In the genomic region with DNA sequence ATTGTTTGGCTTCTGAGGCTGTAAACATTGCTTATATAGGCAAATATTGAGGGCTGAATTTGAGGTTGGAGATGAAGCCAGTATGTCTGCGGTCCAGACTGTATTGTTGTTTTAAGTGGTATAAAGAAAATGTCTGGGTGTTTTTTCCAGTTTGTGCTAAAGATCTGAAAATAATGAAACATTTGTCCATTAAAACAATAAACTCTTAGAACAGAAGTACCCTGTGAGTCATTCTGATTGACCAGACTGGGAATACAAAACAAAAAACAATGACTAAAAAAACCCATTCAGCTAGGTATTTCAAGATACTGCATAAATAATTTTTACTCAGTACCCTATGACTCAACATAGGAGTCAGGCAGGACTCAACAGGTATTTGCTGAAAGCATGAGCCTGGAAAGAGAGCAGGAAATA, we compare ENCODE assay signal across 14 cellular contexts. TPM values are rescaled to one million over a fixed set of nuclear protein-coding genes. Genes with fewer than 3 reads are reported as not detected.
DNase-seq lines count a peak whose midpoint lies in the region; ATAC-seq, FAIRE-seq and TF ChIP-seq lines count a peak whose summit lies in the region.
"Had no signal": no experiment of that assay in that cellular context is flagged by ENCODE, and none has a peak within 500 bp of the region (broad histone marks: within the 10 kb centered on the region; RNA-seq: fewer than 3 reads in every experiment).

No MANE protein-coding gene starts in this region.

- H3K27ac ChIP-seq in PC-3 (ENCODE audit: low read length), result peak overlapping the region; percentile 72
- H3K27ac ChIP-seq in HepG2 (ENCODE audit: extremely low read length, insufficient read depth, low read length), result no peak overlapping the region
- H3K27ac ChIP-seq: cardiac muscle cell had no signal

- H3K27me3 ChIP-seq in PC-3 (ENCODE audit: low read length), result no peaks in the 10 kb centered on the region
- H3K27me3 ChIP-seq in HepG2 (ENCODE audit: control insufficient read depth in 1 of 2, insufficient read depth in 2 of 2, low read length in 2 of 2), result no peaks in the 10 kb centered on the region
- H3K27me3 ChIP-seq: cardiac muscle cell had no signal

- H3F3A ChIP-seq in PC-3 (ENCODE audit: low read length, unreplicated experiment), result peaks cover 16% of the 10 kb centered on the region

- H3K9me3 ChIP-seq in PC-3 (ENCODE audit: low read length), result no peaks in the 10 kb centered on the region
- no peaks in the 10 kb centered on the region for H3K9me3 ChIP-seq in HepG2 (ENCODE audit: low read length)

- no peak for DNase-seq in H54 (ENCODE audit: insufficient read length, low spot score)
- peak; percentile 98 for DNase-seq in PC-3
- peak; percentile 98 for DNase-seq in renal cortical epithelial cell (ENCODE audit: low read depth)
- DNase-seq in HepG2 (ENCODE audit: low spot score), result no peak
- DNase-seq in CD14-positive monocyte (ENCODE audit: low spot score), result no peak
- DNase-seq: DMS 273 treated with DMSO at 0.1 percent for 48 hours, head of caudate nucleus, T-cell had no signal

- H3K36me3 Mint-ChIP-seq in CD14-positive monocyte, result peaks cover 33 to 44% of the 10 kb centered on the region in 2 donors

- TF ChIP-seq EP300 in HepG2 (IDR thresholded peaks at IDR 0.05; ENCODE audit: low read depth in 2 of 2, low read length in 2 of 2) (no peak), HepG2 (CRISPR knock-in tag; IDR thresholded peaks at IDR 0.05; ENCODE audit: borderline replicate concordance) (no peak)

- no peak overlapping the region for H3K4me3 Mint-ChIP-seq in CD14-positive monocyte
- H3K4me3 Mint-ChIP-seq: stimulated activated memory B cell treated with anti-CD40 and anti-IgM and Interleukin-4, amounts not matched to agents 10 μg/mL and 1 μg/mL and 100 μg/mL, for 72 hours; T-cell had no signal

- H3K79me2 ChIP-seq in PC-3 (ENCODE audit: low read length), result no peaks in the 10 kb centered on the region
- no peaks in the 10 kb centered on the region for H3K79me2 ChIP-seq in HepG2 (ENCODE audit: insufficient read depth, low read length)

- POLR2A ChIA-PET in PC-3 (lab: Charles Lee; ENCODE audit: unreplicated experiment) (interaction anchor here (0.6 kb wide), 1 partner anchor 63 kb away, joined by 3 read pairs; no protein-coding TSS in a partner anchor), HepG2 (lab: Yijun Ruan, JAX) (no interaction called here)

- ATAC-seq in PC-3 (peak; percentile 97), esophagus mucosa (peak; percentile 90), HepG2 (no peak), HG03196 (IDR thresholded peaks at IDR 0.05; ENCODE audit: unreplicated experiment) (no peak)
- ATAC-seq: stimulated activated memory B cell treated with anti-CD40 and anti-IgM and Interleukin-4, amounts not matched to agents 10 μg/mL and 1 μg/mL and 100 μg/mL, for 72 hours; T-cell had no signal

- H2AFZ ChIP-seq in PC-3 (ENCODE audit: low read length) (no peak overlapping the region), HepG2 (ENCODE audit: low read length) (no peak overlapping the region)

- H3K4me1 ChIP-seq in PC-3 (ENCODE audit: insufficient read depth, low read length) (peaks cover 24% of the 10 kb centered on the region), HepG2 (ENCODE audit: insufficient read depth, low read length) (no peaks in the 10 kb centered on the region)

- TF ChIP-seq POLR2A in H54 (IDR thresholded peaks at IDR 0.05; ENCODE audit: low read depth, low read length), result no peak
- no peak for TF ChIP-seq POLR2A in HepG2 (IDR thresholded peaks at IDR 0.05; ENCODE audit: insufficient read depth in 1 of 2, low read depth in 2 of 2, low read length in 2 of 2)

- in situ Hi-C loops in HepG2 (cut with HindIII; ENCODE audit: extremely low pct_ligation_motif_present, low pct_unique_long_range_greater_than_20kb), result no loop called here

- WGBS in HepG2 (ENCODE audit: low lambda C conversion rate), result 88% methylated on average over 1 of the region's 1 CpG

- intact Hi-C loops in PC-3 (cut with micrococcal nuclease), result loop anchor here (5.0 kb wide), 3 partner anchors 78 to 823 kb away; no protein-coding TSS in a partner anchor
- intact Hi-C loops in HepG2 (cut with micrococcal nuclease; ENCODE audit: unreplicated experiment), result no loop called here
- intact Hi-C loops in CD14-positive monocyte (cut with micrococcal nuclease), result loop anchor here in 1 of 2 donors (5.0 to 10.0 kb wide), 2 partner anchors 147 to 350 kb away; no protein-coding TSS in a partner anchor

- H3K4me3 ChIP-seq in PC-3 (ENCODE audit: low read length) (no peak overlapping the region), HepG2 (replicated peaks in 1 of 3; ENCODE audit: insufficient read depth in 1 of 3, low read depth in 2 of 3, low read length in 3 of 3) (no peak overlapping the region)
- H3K4me3 ChIP-seq: cardiac muscle cell had no signal

- H3K4me2 ChIP-seq in PC-3 (ENCODE audit: low read length), result peak overlapping the region; percentile 66
- H3K4me2 ChIP-seq in HepG2 (ENCODE audit: low read depth, low read length), result no peak overlapping the region

- no peak for TF ChIP-seq CTCF in PC-3 (conservative IDR thresholded peaks at IDR 0.05; ENCODE audit: low read depth, low read length)
- no peak for TF ChIP-seq CTCF in HepG2 (CRISPR knock-in tag; IDR thresholded peaks at IDR 0.05)
- TF ChIP-seq CTCF in CD14-positive monocyte (IDR thresholded peaks at IDR 0.05), result no peak

- FAIRE-seq in H54 (lab: Jason Lieb, UNC), result peak; percentile 86
- FAIRE-seq in HepG2 (lab: Jason Lieb, UNC), result no peak
- FAIRE-seq: GM18507 had no signal

- peak overlapping the region; percentile 2; the same call in 1 of the 2 replicates for H3K9ac ChIP-seq in PC-3 (ENCODE audit: low read length)
- no peak overlapping the region for H3K9ac ChIP-seq in HepG2 (ENCODE audit: insufficient read depth, low read depth, low read length)

- TF ChIP-seq RAD21 in HepG2 (CRISPR knock-in tag; IDR thresholded peaks at IDR 0.05), result no peak

- peaks cover 5% of the 10 kb centered on the region; the same call in 1 of the 2 replicates for H4K20me1 ChIP-seq in PC-3 (ENCODE audit: low read length)
- no peaks in the 10 kb centered on the region for H4K20me1 ChIP-seq in HepG2 (ENCODE audit: insufficient read depth, low read length)

- CTCF ChIA-PET in PC-3 (lab: Charles Lee), result interaction anchor here (0.6 to 0.9 kb wide), 3 partner anchors 17 to 145 kb away, joined by 3 read pairs; no protein-coding TSS in a partner anchor
- CTCF ChIA-PET in HepG2 (lab: Yijun Ruan, JAX; ENCODE audit: low intra/inter-chr PET ratio, low total read pairs), result no interaction called here

- no peaks in the 10 kb centered on the region for H3K9me2 ChIP-seq in PC-3 (replicated peaks; ENCODE audit: low read length)

- H3K36me3 ChIP-seq in PC-3 (ENCODE audit: low read depth, low read length) (peaks cover 8% of the 10 kb centered on the region; the same call in 1 of the 2 replicates), HepG2 (replicated peaks in 1 of 2; ENCODE audit: control insufficient read depth in 1 of 2, insufficient read depth in 2 of 2, low read length in 2 of 2) (peaks cover 0 to 2% of the 10 kb centered on the region in 2 experiments; a peak in 4 of 5 replicates)
- H3K36me3 ChIP-seq: cardiac muscle cell had no signal

- no peaks in the 10 kb centered on the region for H3K9me3 Mint-ChIP-seq in CD14-positive monocyte
- H3K9me3 Mint-ChIP-seq: stimulated activated memory B cell treated with anti-CD40 and anti-IgM and Interleukin-4, amounts not matched to agents 10 μg/mL and 1 μg/mL and 100 μg/mL, for 72 hours; T-cell had no signal

- no peak overlapping the region for H3K27ac Mint-ChIP-seq in CD14-positive monocyte
- H3K27ac Mint-ChIP-seq: stimulated activated memory B cell treated with anti-CD40 and anti-IgM and Interleukin-4, amounts not matched to agents 10 μg/mL and 1 μg/mL and 100 μg/mL, for 72 hours; T-cell had no signal

- no peaks in the 10 kb centered on the region for H3K4me1 Mint-ChIP-seq in CD14-positive monocyte
- H3K4me1 Mint-ChIP-seq: T-cell had no signal

- BruUV-seq in PC-3 (replicated peaks; lab: Mats Ljungman, UMichigan) (no TSS peak), HepG2 (replicated peaks; lab: Mats Ljungman, UMichigan) (no TSS peak)

- peaks cover 0 to 3% (median 0%) of the 10 kb centered on the region in 3 donors for H3K27me3 Mint-ChIP-seq in CD14-positive monocyte (ENCODE audit: low read depth in 3 of 3)
- H3K27me3 Mint-ChIP-seq: stimulated activated memory B cell treated with anti-CD40 and anti-IgM and Interleukin-4, amounts not matched to agents 10 μg/mL and 1 μg/mL and 100 μg/mL, for 72 hours; T-cell had no signal

RNA-seq across cellular contexts. Expression of gene ALKBH8, which starts 20.4 kb away (rescaled TPM):
- total RNA-seq in PC-3 (2014; rRNA removed) (7.0 and 14.3 TPM in 2 replicates), esophagus mucosa (4.2 TPM), renal cortical epithelial cell (8.9 and 9.8 TPM in 2 replicates), HepG2 (2016; rRNA removed; fragmentation: Illumina TruSeq; extraction: Trizol) (9.1 and 15.3 TPM in 2 replicates)
- 0.81 and 0.88 TPM in 2 replicates for total RNA-seq in HepG2 (2016; cell fraction: cytosol; rRNA removed; fragmentation: Illumina TruSeq; extraction: Trizol; ENCODE audit: low read depth)
- 9.3 and 13.9 TPM in 2 replicates for total RNA-seq in HepG2 (2016; cell fraction: insoluble cytoplasmic fraction; rRNA removed; fragmentation: Illumina TruSeq; extraction: Trizol)
- total RNA-seq in HepG2 (2016; cell fraction: membrane; rRNA removed; fragmentation: Illumina TruSeq; extraction: Trizol), result 3.3 and 3.7 TPM in 2 replicates
- total RNA-seq in HepG2 (2016; cell fraction: nucleus; rRNA removed; fragmentation: Illumina TruSeq; extraction: Trizol), result 10.3 and 11.6 TPM in 2 replicates
- polyA plus RNA-seq in HepG2 (2011; rRNA removed) (1.9 and 2.4 TPM in 2 replicates), CD14-positive monocyte (1 to 10 TPM in 1 of 2 donors, under 1 TPM in 1; 0.83 to 1.8 TPM)
- 0.97 and 1.9 TPM in 2 replicates for polyA plus RNA-seq in HepG2 (2011; cell fraction: cytosol; rRNA removed)
- 1.4 and 1.7 TPM in 2 replicates for polyA plus RNA-seq in HepG2 (2011; cell fraction: nucleus; rRNA removed)
- 3.4 and 4.2 TPM in 2 replicates for polyA plus RNA-seq in HepG2 (2012)
- polyA plus RNA-seq in HepG2 (2016; cell fraction: cytosol; fragmentation: Illumina TruSeq; extraction: Trizol; ENCODE audit: low read depth), result 0.20 and 0.32 TPM in 2 replicates
- polyA plus RNA-seq in HepG2 (2016; cell fraction: insoluble cytoplasmic fraction; fragmentation: Illumina TruSeq; extraction: Trizol; ENCODE audit: low read depth), result 9.2 and 10.7 TPM in 2 replicates
- 1.5 TPM in 2 replicates for polyA plus RNA-seq in HepG2 (2016; cell fraction: membrane; fragmentation: Illumina TruSeq; extraction: Trizol; ENCODE audit: low read depth)
- 6.6 and 9.3 TPM in 2 replicates for polyA plus RNA-seq in HepG2 (2016; cell fraction: nucleus; fragmentation: Illumina TruSeq; extraction: Trizol; ENCODE audit: insufficient read depth, low read depth)
- polyA minus RNA-seq in HepG2 (2011; rRNA and poly(A)+ RNA removed; ENCODE audit: low replicate concordance), result 1.7 and 3.2 TPM in 2 replicates
- polyA minus RNA-seq in HepG2 (2011; cell fraction: cytosol; rRNA and poly(A)+ RNA removed), result 2.7 and 4.3 TPM in 2 replicates
- 12.0 and 17.3 TPM in 2 replicates for polyA minus RNA-seq in HepG2 (2011; cell fraction: nucleus; rRNA and poly(A)+ RNA removed)

RNA-seq across cellular contexts. Expression of gene ELMOD1, which starts 45.8 kb away (rescaled TPM):
- total RNA-seq in PC-3 (2014; rRNA removed) (not detected in 2 replicates), esophagus mucosa (not detected), renal cortical epithelial cell (0.10 TPM in 1 of 2 replicates, not detected in the other), HepG2 (2016; rRNA removed; fragmentation: Illumina TruSeq; extraction: Trizol) (not detected in 2 replicates)
- total RNA-seq in HepG2 (2016; cell fraction: cytosol; rRNA removed; fragmentation: Illumina TruSeq; extraction: Trizol; ENCODE audit: low read depth), result not detected in 2 replicates
- not detected in 2 replicates for total RNA-seq in HepG2 (2016; cell fraction: insoluble cytoplasmic fraction; rRNA removed; fragmentation: Illumina TruSeq; extraction: Trizol)
- total RNA-seq in HepG2 (2016; cell fraction: membrane; rRNA removed; fragmentation: Illumina TruSeq; extraction: Trizol), result 0.06 TPM in 1 of 2 replicates, not detected in the other
- not detected in 2 replicates for total RNA-seq in HepG2 (2016; cell fraction: nucleus; rRNA removed; fragmentation: Illumina TruSeq; extraction: Trizol)
- polyA plus RNA-seq in HepG2 (2011; rRNA removed) (0.05 TPM in 1 of 2 replicates, not detected in the other), CD14-positive monocyte (not detected)
- 0.03 and 0.04 TPM in 2 replicates for polyA plus RNA-seq in HepG2 (2011; cell fraction: cytosol; rRNA removed)
- polyA plus RNA-seq in HepG2 (2011; cell fraction: nucleus; rRNA removed), result not detected in 2 replicates
- not detected in 2 replicates for polyA plus RNA-seq in HepG2 (2012)
- 0.05 TPM in 1 of 2 replicates, not detected in the other for polyA plus RNA-seq in HepG2 (2016; cell fraction: cytosol; fragmentation: Illumina TruSeq; extraction: Trizol; ENCODE audit: low read depth)
- polyA plus RNA-seq in HepG2 (2016; cell fraction: insoluble cytoplasmic fraction; fragmentation: Illumina TruSeq; extraction: Trizol; ENCODE audit: low read depth), result not detected in 2 replicates
- 0.08 TPM in 1 of 2 replicates, not detected in the other for polyA plus RNA-seq in HepG2 (2016; cell fraction: membrane; fragmentation: Illumina TruSeq; extraction: Trizol; ENCODE audit: low read depth)
- polyA plus RNA-seq in HepG2 (2016; cell fraction: nucleus; fragmentation: Illumina TruSeq; extraction: Trizol; ENCODE audit: insufficient read depth, low read depth), result not detected in 2 replicates
- not detected in 2 replicates for polyA minus RNA-seq in HepG2 (2011; rRNA and poly(A)+ RNA removed; ENCODE audit: low replicate concordance)
- not detected in 2 replicates for polyA minus RNA-seq in HepG2 (2011; cell fraction: cytosol; rRNA and poly(A)+ RNA removed)
- not detected in 2 replicates for polyA minus RNA-seq in HepG2 (2011; cell fraction: nucleus; rRNA and poly(A)+ RNA removed)
- total RNA-seq: mucosa of gallbladder, T-cell had no signal

Comparison
In these comparisons a context has a peak if more than half of its experiments do, and no peak if none do; other contexts are left out.
1. DNase-seq: peak in PC-3 (single experiment) and renal cortical epithelial cell (single experiment); none in H54 (single experiment), HepG2 (single experiment) and CD14-positive monocyte (single experiment).
2. ATAC-seq: peak in PC-3 (single experiment) and esophagus mucosa (single experiment); none in HepG2 (single experiment) and HG03196 (single experiment).